20 cellular contexts compared by ENCODE assay signal in genomic region chrX:121191779-121192178, GRCh38.
"Had no signal": no experiment of that assay in that cellular context is flagged by ENCODE, and none has a peak within 500 bp of the region (broad histone marks: within the 10 kb centered on the region; RNA-seq: fewer than 3 reads in every experiment).

No MANE protein-coding gene starts in this region.

- DNase-seq: islet precursor cell; left ventricle myocardium inferior; midbrain; mucosa of descending colon; naive thymus-derived CD4-positive, alpha-beta T cell; ovary; right lobe of liver; stimulated activated CD4-positive, alpha-beta T cell treated with anti-CD3 and anti-CD28 coated beads, Interleukin-1b, Interleukin-23, amount 100 ng/mL, for 48 hours; stimulated activated CD4-positive, alpha-beta T cell treated with anti-CD3 and anti-CD28 coated beads, Interleukin-2, amount 100 ng/mL, for 48 hours; stimulated activated CD4-positive, alpha-beta T cell treated with anti-CD3 and anti-CD28 coated beads, Interleukin-4, amount 100 ng/mL, for 4 hours; stimulated activated CD8-positive, alpha-beta memory T cell treated with anti-CD3 and anti-CD28 coated beads, Interleukin-4, amount 100 ng/mL, for 48 hours; stimulated activated naive CD4-positive, alpha-beta T cell treated with Interleukin-2 at 50 U/mL for 16 hours; stimulated activated naive CD8-positive, alpha-beta T cell treated with anti-CD3 and anti-CD28 coated beads, Interleukin-15, amount 100 ng/mL, for 72 hours; substantia nigra had no signal

- H3K4me3 ChIP-seq: left ventricle myocardium inferior, mucosa of descending colon, ovary, right atrium auricular region, right lobe of liver, smooth muscle cell, tibial nerve, vagina had no signal

- H3K4me1 ChIP-seq: left ventricle myocardium inferior, right atrium auricular region, right lobe of liver, tibial nerve, vagina had no signal

- ATAC-seq: mucosa of descending colon; naive thymus-derived CD4-positive, alpha-beta T cell; natural killer cell treated with Interleukin-12 subunit alpha and Interleukin-12 subunit beta and Interleukin-15 and Interleukin-18, amount 100 ng/mL, for 72 hours; right lobe of liver; stimulated activated memory B cell treated with anti-CD40 and anti-IgM and Interleukin-4, amounts not matched to agents 10 μg/mL and 1 μg/mL and 100 μg/mL, for 72 hours; stimulated activated naive CD8-positive, alpha-beta T cell treated with anti-CD3 and anti-CD28 coated beads, Interleukin-15, amount 100 ng/mL, for 72 hours had no signal

- H3K27ac ChIP-seq: left ventricle myocardium inferior, ovary, right atrium auricular region, right lobe of liver, tibial nerve, vagina had no signal

- H3K36me3 ChIP-seq: left ventricle myocardium inferior, ovary, right atrium auricular region, right lobe of liver, tibial nerve, vagina had no signal

- H3K27me3 ChIP-seq: ovary, right atrium auricular region, right lobe of liver, tibial nerve, vagina had no signal

- H3K9me3 ChIP-seq: left ventricle myocardium inferior, mucosa of descending colon, ovary, right atrium auricular region, right lobe of liver, tibial nerve, vagina had no signal
